18 cellular contexts compared by ENCODE assay signal in genomic region chr4:19368800-19369199, GRCh38.
DNase-seq lines count a peak whose midpoint lies in the region; ATAC-seq and TF ChIP-seq lines count a peak whose summit lies in the region.
"Had no signal": no experiment of that assay in that cellular context is flagged by ENCODE, and none has a peak within 500 bp of the region (broad histone marks: within the 10 kb centered on the region; RNA-seq: fewer than 3 reads in every experiment).

No MANE protein-coding gene starts in this region.

- TF ChIP-seq CTCF in epithelial cell of esophagus (IDR thresholded peaks at IDR 0.05; ENCODE audit: insufficient read depth, low read depth, low read length, missing control alignments) (no peak), fibroblast of mammary gland (conservative IDR thresholded peaks at IDR 0.05; ENCODE audit: control insufficient read depth, insufficient read depth, low read depth, low read length) (no peak)

- H3K4me3 ChIP-seq in epithelial cell of esophagus (ENCODE audit: low read length) (no peak overlapping the region), fibroblast of mammary gland (ENCODE audit: control insufficient read depth, low read depth, low read length) (no peak overlapping the region)
- H3K4me3 ChIP-seq: HAP-1 had no signal

- DNase-seq in RKO (ENCODE audit: low spot score), result peak; percentile 40
- DNase-seq in epithelial cell of esophagus (ENCODE audit: low read depth), result peak; percentile 24
- DNase-seq in fibroblast of mammary gland (ENCODE audit: low read depth), result peak; percentile 30
- DNase-seq in SIG-M5 treated with dmso at 0.1 percent for 504 hours (lab: John Stamatoyannopoulos, UW; ENCODE audit: unreplicated experiment), result no peak
- DNase-seq: C1 segment of cervical spinal cord; Caco-2; CD4-positive, CD25-positive, alpha-beta regulatory T cell; CD8-positive, alpha-beta T cell; DMS 273 treated with DMSO at 0.1 percent for 48 hours; DMS79; EL; GF-D8; GOT3; HFFc6 had no signal

- ATAC-seq in SK-N-SH treated with all-trans-retinoic acid at 6 μM for 48 hours (no peak), HG02938 (IDR thresholded peaks at IDR 0.05; ENCODE audit: unreplicated experiment) (no peak), HG02610 (IDR thresholded peaks at IDR 0.05; ENCODE audit: unreplicated experiment) (no peak)
- ATAC-seq: CD8-positive, alpha-beta T cell had no signal

TF ChIP-seq in SK-N-SH treated with all-trans-retinoic acid at 6 μM for 48 hours, 23 proteins besides CTCF, POLR2A, EP300 and RAD21:
- no peak for TF ChIP-seq ESRRG (CRISPR knock-in tag; IDR thresholded peaks at IDR 0.05)
- no peak for TF ChIP-seq PPARA (CRISPR knock-in tag; IDR thresholded peaks at IDR 0.05; ENCODE audit: borderline replicate concordance)
- no peak for TF ChIP-seq TOX (CRISPR knock-in tag; IDR thresholded peaks at IDR 0.05; ENCODE audit: borderline replicate concordance)
- TF ChIP-seq CREB5 (CRISPR knock-in tag; IDR thresholded peaks at IDR 0.05; ENCODE audit: low read depth), result no peak
- no peak for TF ChIP-seq GLIS3 (CRISPR knock-in tag; IDR thresholded peaks at IDR 0.05)
- no peak for TF ChIP-seq ZC3H10 (CRISPR knock-in tag; IDR thresholded peaks at IDR 0.05)
- TF ChIP-seq ARNTL (CRISPR knock-in tag; IDR thresholded peaks at IDR 0.05; ENCODE audit: borderline replicate concordance, low read depth), result no peak
- no peak for TF ChIP-seq BACH2 (CRISPR knock-in tag; IDR thresholded peaks at IDR 0.05; ENCODE audit: borderline replicate concordance)
- TF ChIP-seq TSHZ2 (CRISPR knock-in tag; IDR thresholded peaks at IDR 0.05), result no peak
- no peak for TF ChIP-seq ZNF565 (CRISPR knock-in tag; conservative IDR thresholded peaks at IDR 0.05; ENCODE audit: low read depth)
- TF ChIP-seq TCF4 (CRISPR knock-in tag; IDR thresholded peaks at IDR 0.05; ENCODE audit: borderline replicate concordance), result no peak
- no peak for TF ChIP-seq ZNF70 (CRISPR knock-in tag; IDR thresholded peaks at IDR 0.05)
- TF ChIP-seq RARB (CRISPR knock-in tag; IDR thresholded peaks at IDR 0.05), result no peak
- TF ChIP-seq CSDC2 (CRISPR knock-in tag; IDR thresholded peaks at IDR 0.05), result no peak
- no peak for TF ChIP-seq SNAI2 (CRISPR knock-in tag; IDR thresholded peaks at IDR 0.05)
- no peak for TF ChIP-seq CSRNP3 (CRISPR knock-in tag; IDR thresholded peaks at IDR 0.05)
- TF ChIP-seq ZNF8 (CRISPR knock-in tag; IDR thresholded peaks at IDR 0.05), result no peak
